Comparison of ENCODE assay signal across 1 cellular context in genomic region chr20:36573103-36573797, GRCh38.
A peak's percentile ranks its signal among the peaks of the same experiment; 100 is the strongest.
TF ChIP-seq lines count a peak whose summit lies in the region.

Gene TGIF2, plus strand, starts transcription at chr20:36573597. Its CDS starts 5,178 bp downstream, at chr20:36578775.

TF ChIP-seq in HepG2, 621 proteins besides CTCF, POLR2A, EP300 and RAD21 (continued from another document and continues in another):
- TF ChIP-seq ZNF280B (CRISPR knock-in tag; IDR thresholded peaks at IDR 0.05; ENCODE audit: borderline replicate concordance), result peak; percentile 94
- TF ChIP-seq ZFP36 (IDR thresholded peaks at IDR 0.05; ENCODE audit: borderline replicate concordance, low read depth, low read length, partially characterized antibody), result no peak
- peak; percentile 12; the same call in 1 of the 2 replicates for TF ChIP-seq ZNF34 (CRISPR knock-in tag; IDR thresholded peaks at IDR 0.05; ENCODE audit: borderline replicate concordance)
- TF ChIP-seq MXD3 (CRISPR knock-in tag; IDR thresholded peaks at IDR 0.05), result peak; percentile 76
- TF ChIP-seq MLX (CRISPR knock-in tag; IDR thresholded peaks at IDR 0.05), result peak; percentile 60; the same call in 1 of the 2 replicates
- TF ChIP-seq ZNF557 (CRISPR knock-in tag; IDR thresholded peaks at IDR 0.05), result no peak
- peak; percentile 70; the same call in 1 of the 2 replicates for TF ChIP-seq E2F5 (CRISPR knock-in tag; conservative IDR thresholded peaks at IDR 0.05)
- TF ChIP-seq ZNF232 (CRISPR knock-in tag; IDR thresholded peaks at IDR 0.05; ENCODE audit: borderline replicate concordance), result peak; percentile 88; the same call in 1 of the 2 replicates
- no peak for TF ChIP-seq ZNF512 (CRISPR knock-in tag; IDR thresholded peaks at IDR 0.05)
- TF ChIP-seq ZNF292 (CRISPR knock-in tag; IDR thresholded peaks at IDR 0.05; ENCODE audit: borderline replicate concordance, low read depth), result 0 out of 2 replicates have a peak, but pooled peaks have one; percentile 28
- peak; percentile 85; the same call in 1 of the 2 replicates for TF ChIP-seq ETV6 (CRISPR knock-in tag; conservative IDR thresholded peaks at IDR 0.05)
- 0 out of 2 replicates have a peak, but pooled peaks have one; percentile 4 for TF ChIP-seq AFF4 (CRISPR knock-in tag; IDR thresholded peaks at IDR 0.05)
- TF ChIP-seq RBAK (CRISPR knock-in tag; IDR thresholded peaks at IDR 0.05), result no peak
- TF ChIP-seq AHDC1 (CRISPR knock-in tag; IDR thresholded peaks at IDR 0.05; ENCODE audit: borderline replicate concordance), result no peak
- peak; percentile 94 for TF ChIP-seq ZXDC (CRISPR knock-in tag; IDR thresholded peaks at IDR 0.05)
- TF ChIP-seq ZBTB25 (CRISPR knock-in tag; IDR thresholded peaks at IDR 0.05), result peak; percentile 63; the same call in 1 of the 2 replicates
- peak; percentile 79 for TF ChIP-seq ZNF280D (CRISPR knock-in tag; IDR thresholded peaks at IDR 0.05)
- TF ChIP-seq ZSCAN30 (CRISPR knock-in tag; IDR thresholded peaks at IDR 0.05), result no peak
- TF ChIP-seq ZIK1 (CRISPR knock-in tag; IDR thresholded peaks at IDR 0.05; ENCODE audit: borderline replicate concordance, low read depth), result no peak; the same call in 1 of the 2 replicates
- TF ChIP-seq NCOA2 (CRISPR knock-in tag; IDR thresholded peaks at IDR 0.05), result no peak; the same call in 1 of the 2 replicates
- TF ChIP-seq RFX3 (CRISPR knock-in tag; IDR thresholded peaks at IDR 0.05), result no peak
- TF ChIP-seq GPBP1L1 (CRISPR knock-in tag; IDR thresholded peaks at IDR 0.05), result no peak
